Comparison of ENCODE assay signal across 16 cellular contexts in the genomic region with DNA sequence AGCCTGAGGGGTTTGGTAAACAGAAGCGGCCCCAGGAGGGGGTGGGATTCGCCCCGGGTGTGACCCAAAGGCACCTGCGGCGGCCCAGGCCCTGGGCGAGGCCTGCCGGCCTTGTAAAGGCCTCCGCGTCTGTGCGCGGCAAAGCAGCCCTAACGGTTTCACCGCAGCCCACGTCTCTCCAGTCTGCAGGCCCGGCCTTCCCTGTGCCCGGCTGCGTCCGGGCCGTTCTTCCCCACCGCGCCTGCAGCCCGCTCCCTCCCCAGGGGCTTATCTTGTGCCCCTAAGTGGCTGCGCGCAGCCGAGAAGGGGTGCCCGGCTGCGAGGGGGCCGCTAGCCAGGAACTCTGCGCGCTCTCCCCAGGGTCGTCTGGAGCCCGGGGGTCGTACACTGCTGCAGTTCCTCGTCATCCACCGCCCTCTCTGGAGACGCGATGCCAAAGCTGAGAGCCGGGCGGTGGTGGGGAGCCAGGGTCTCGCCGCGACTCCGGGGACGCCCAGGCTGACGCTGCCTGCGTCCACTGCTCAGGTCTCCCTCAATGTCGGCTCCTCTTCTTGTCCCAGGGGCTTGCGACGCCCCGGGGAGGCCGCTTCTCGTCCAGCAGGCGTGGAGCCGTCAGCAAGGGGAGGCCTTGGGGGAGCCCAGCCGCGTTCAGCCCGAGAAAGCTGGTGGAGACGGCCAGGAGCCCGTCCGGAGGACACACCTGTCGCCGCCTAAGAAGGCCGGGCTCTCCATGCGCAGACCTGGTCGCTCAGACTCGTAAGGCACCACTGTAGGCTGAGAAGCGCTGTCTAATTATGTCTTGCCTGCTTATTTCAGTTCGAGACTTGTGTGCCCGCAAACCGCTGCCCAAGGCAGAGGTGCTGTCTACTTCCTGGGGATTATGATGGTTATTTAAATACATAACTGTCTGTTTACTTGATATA.
DNase-seq lines count a peak whose midpoint lies in the region; ATAC-seq, FAIRE-seq and TF ChIP-seq lines count a peak whose summit lies in the region.
"Had no signal": no experiment of that assay in that cellular context is flagged by ENCODE, and none has a peak within 500 bp of the region (broad histone marks: within the 10 kb centered on the region; RNA-seq: fewer than 3 reads in every experiment).

No MANE protein-coding gene starts in this region.

- no peak for TF ChIP-seq CTCF in CD4-positive, alpha-beta T cell (IDR thresholded peaks at IDR 0.05)
- TF ChIP-seq CTCF in HEK293 (tag by site-specific recombination; IDR thresholded peaks at IDR 0.05) (no peak), astrocyte (IDR thresholded peaks at IDR 0.05; ENCODE audit: insufficient read depth, low read depth, low read length) (no peak), mesothelial cell of epicardium (IDR thresholded peaks at IDR 0.05; ENCODE audit: unreplicated experiment) (no peak)

- H3K27ac Mint-ChIP-seq in CD4-positive, alpha-beta T cell, result no peak overlapping the region
- H3K27ac Mint-ChIP-seq in astrocyte (ENCODE audit: unreplicated experiment), result no peak overlapping the region
- H3K27ac Mint-ChIP-seq in mesothelial cell of epicardium, result no peak overlapping the region

- H3K4me3 ChIP-seq in HEK293 (ENCODE audit: low read depth, low read length), result no peak overlapping the region
- H3K4me3 ChIP-seq in astrocyte (ENCODE audit: insufficient read depth, low read depth, low read length), result no peak overlapping the region

- POLR2A ChIA-PET in CD4-positive, alpha-beta T cell (lab: Charles Lee), result no interaction called here
- POLR2A ChIA-PET in HEK293 (lab: Yijun Ruan, JAX), result no interaction called here

- no peak for FAIRE-seq in astrocyte (lab: Jason Lieb, UNC)
- FAIRE-seq: colon, G401.6, H54 had no signal

- no peak for DNase-seq in CD4-positive, alpha-beta T cell
- DNase-seq in astrocyte (ENCODE audit: low read depth) (no peak), mesothelial cell of epicardium (ENCODE audit: low spot score in 2 of 2, unreplicated experiment in 2 of 2) (peak in 1 of 2 experiments; percentile 45), OCI-M1 (lab: John Stamatoyannopoulos, UW) (no peak), NCI-H2029 (lab: John Stamatoyannopoulos, UW) (no peak), SKM-1 (lab: John Stamatoyannopoulos, UW; ENCODE audit: unreplicated experiment) (no peak)
- DNase-seq: activated CD4-positive, CD25-positive, alpha-beta regulatory T cell treated with anti-CD3 and anti-CD28 coated beads, Interleukin-2, amount 50 U/mL, for 72 hours; activated naive CD4-positive, alpha-beta T cell; BE2C; NCI-H69 had no signal

- intact Hi-C loops in CD4-positive, alpha-beta T cell (cut with DNase I, micrococcal nuclease), result no loop called here

- no peaks in the 10 kb centered on the region for H3K36me3 ChIP-seq in HEK293 (ENCODE audit: control insufficient read depth in 2 of 2, insufficient read depth in 1 of 2, low read length in 2 of 2)
- no peaks in the 10 kb centered on the region for H3K36me3 ChIP-seq in astrocyte (ENCODE audit: insufficient read depth, low read length)
- H3K36me3 ChIP-seq: BE2C, upper lobe of left lung had no signal

- H3K36me3 Mint-ChIP-seq in CD4-positive, alpha-beta T cell (ENCODE audit: low read depth), result no peaks in the 10 kb centered on the region
- H3K36me3 Mint-ChIP-seq in astrocyte (ENCODE audit: low read depth, unreplicated experiment), result no peaks in the 10 kb centered on the region
- no peaks in the 10 kb centered on the region for H3K36me3 Mint-ChIP-seq in mesothelial cell of epicardium

- H3K27me3 ChIP-seq in CD4-positive, alpha-beta T cell (ENCODE audit: control insufficient read depth, insufficient read depth, low read length), result peaks cover 59% of the 10 kb centered on the region
- peaks cover 58% of the 10 kb centered on the region for H3K27me3 ChIP-seq in astrocyte (ENCODE audit: insufficient read depth, low read length)
- H3K27me3 ChIP-seq: BE2C had no signal

- H3K4me1 Mint-ChIP-seq in CD4-positive, alpha-beta T cell (ENCODE audit: low read depth), result peaks cover 16% of the 10 kb centered on the region
- peaks cover 12% of the 10 kb centered on the region for H3K4me1 Mint-ChIP-seq in astrocyte (ENCODE audit: low read depth, unreplicated experiment)
- peaks cover 24% of the 10 kb centered on the region for H3K4me1 Mint-ChIP-seq in mesothelial cell of epicardium

- H3K27ac ChIP-seq in CD4-positive, alpha-beta T cell (ENCODE audit: low read depth, low read length), result no peak overlapping the region
- H3K27ac ChIP-seq in HEK293 (ENCODE audit: extremely low read depth, low read depth, low read length), result no peak overlapping the region
- H3K27ac ChIP-seq in astrocyte (ENCODE audit: low read depth, low read length), result no peak overlapping the region
- H3K27ac ChIP-seq: upper lobe of left lung had no signal

- no peaks in the 10 kb centered on the region for H3K79me2 ChIP-seq in astrocyte (ENCODE audit: insufficient read depth, low read length)

- peak overlapping the region; percentile 84 for H3K4me2 ChIP-seq in astrocyte (ENCODE audit: low read length)

- H3K27me3 Mint-ChIP-seq in CD4-positive, alpha-beta T cell, result peaks cover 70% of the 10 kb centered on the region
- H3K27me3 Mint-ChIP-seq in astrocyte (ENCODE audit: low read depth, unreplicated experiment), result peaks cover 65% of the 10 kb centered on the region
- peaks cover 72% of the 10 kb centered on the region for H3K27me3 Mint-ChIP-seq in mesothelial cell of epicardium (ENCODE audit: low read depth)

- no peaks in the 10 kb centered on the region for H3K9me3 ChIP-seq in CD4-positive, alpha-beta T cell (ENCODE audit: control insufficient read depth, low read length)
- H3K9me3 ChIP-seq in HEK293 (ENCODE audit: control insufficient read depth, insufficient read depth, low read depth, low read length), result no peaks in the 10 kb centered on the region
- H3K9me3 ChIP-seq in astrocyte (ENCODE audit: insufficient read depth, low read depth, low read length), result no peaks in the 10 kb centered on the region
- H3K9me3 ChIP-seq: BE2C, upper lobe of left lung had no signal

- CTCF ChIA-PET in CD4-positive, alpha-beta T cell (lab: Charles Lee), result no interaction called here
- CTCF ChIA-PET in HEK293 (lab: Yijun Ruan, JAX), result interaction anchor here (0.5 to 0.6 kb wide), 2 partner anchors 44 to 204 kb away, joined by 3 read pairs; no protein-coding TSS in a partner anchor

- H2AFZ ChIP-seq in astrocyte (ENCODE audit: low read depth, low read length), result no peak overlapping the region

- no peaks in the 10 kb centered on the region for H3K9me3 Mint-ChIP-seq in CD4-positive, alpha-beta T cell
- H3K9me3 Mint-ChIP-seq in astrocyte (ENCODE audit: unreplicated experiment), result peaks cover 4% of the 10 kb centered on the region
- no peaks in the 10 kb centered on the region for H3K9me3 Mint-ChIP-seq in mesothelial cell of epicardium

- ATAC-seq in CD4-positive, alpha-beta T cell (ENCODE audit: poor library complexity), result no peak
- no peak for ATAC-seq in GM21367 (IDR thresholded peaks at IDR 0.05; ENCODE audit: unreplicated experiment)

- H3K4me1 ChIP-seq in HEK293 (ENCODE audit: control insufficient read depth, insufficient read depth, low read length) (peaks cover 18% of the 10 kb centered on the region), astrocyte (ENCODE audit: insufficient read depth, low read length) (peaks cover 13% of the 10 kb centered on the region)

- H4K20me1 ChIP-seq in astrocyte (ENCODE audit: insufficient read depth, low read length), result no peaks in the 10 kb centered on the region

- H3K4me3 Mint-ChIP-seq in CD4-positive, alpha-beta T cell, result peak overlapping the region; percentile 76
- H3K4me3 Mint-ChIP-seq in astrocyte (ENCODE audit: unreplicated experiment) (peak overlapping the region; percentile 15), mesothelial cell of epicardium (peak overlapping the region; percentile 66)

- no peak overlapping the region for H3K9ac ChIP-seq in astrocyte (ENCODE audit: low read length)

TF ChIP-seq in HEK293, 187 proteins besides CTCF, POLR2A, EP300 and RAD21:
- TF ChIP-seq ZNF223 (tag by site-specific recombination; IDR thresholded peaks at IDR 0.05), result no peak
- no peak for TF ChIP-seq ZSCAN18 (tag by site-specific recombination; IDR thresholded peaks at IDR 0.05)
- TF ChIP-seq SCRT2 (tag by site-specific recombination; IDR thresholded peaks at IDR 0.05), result peak; percentile 19; the same call in 1 of the 2 replicates
- 0 out of 2 replicates have a peak, but pooled peaks have one; percentile 16 for TF ChIP-seq SCRT1 (tag by site-specific recombination; IDR thresholded peaks at IDR 0.05; ENCODE audit: borderline replicate concordance)
- no peak for TF ChIP-seq ZNF776 (tag by site-specific recombination; IDR thresholded peaks at IDR 0.05; ENCODE audit: borderline replicate concordance)

Comparison
In these comparisons a context has a peak if more than half of its experiments do, and no peak if none do; other contexts are left out.
1. H3K4me3 Mint-ChIP-seq: peak in every context shown above with its lines; median percentile 76 in CD4-positive, alpha-beta T cell; 66 in mesothelial cell of epicardium; 15 in astrocyte.